24 cellular contexts compared by ENCODE assay signal in the genomic region with DNA sequence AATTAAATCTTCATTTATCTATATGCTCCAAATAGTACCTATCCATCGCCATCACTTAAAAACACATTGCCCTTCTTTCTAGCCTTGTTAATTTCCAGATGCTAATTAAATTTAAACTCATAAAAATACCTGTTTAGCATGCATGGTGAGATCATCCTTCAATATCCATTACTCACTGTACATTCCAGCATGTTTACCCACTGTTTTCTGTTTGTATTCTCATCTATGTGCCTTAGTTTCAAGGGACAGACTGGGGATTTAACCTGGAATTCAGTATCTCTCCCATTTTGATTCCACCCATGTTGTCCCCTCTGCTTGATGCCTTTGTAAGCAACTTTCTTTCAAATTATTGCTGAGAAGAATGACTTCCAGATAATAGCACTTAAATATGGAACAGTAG.
"Had no signal": no experiment of that assay in that cellular context is flagged by ENCODE, and none has a peak within 500 bp of the region (broad histone marks: within the 10 kb centered on the region; RNA-seq: fewer than 3 reads in every experiment).

No MANE protein-coding gene starts in this region.

- H3K36me3 Mint-ChIP-seq: activated naive CD8-positive, alpha-beta T cell treated with anti-CD3 and anti-CD28 coated beads, Interleukin-2, amount 10 ng/mL, durations not matched to agents 7 days and 5 days; WTC11 had no signal

- H3K9ac ChIP-seq: KMS-11 had no signal

- H3K4me1 ChIP-seq: adrenal gland had no signal

- H3K4me3 ChIP-seq: adrenal gland had no signal

- H3K27me3 ChIP-seq: adrenal gland had no signal

- H3K36me3 ChIP-seq: adrenal gland had no signal

- H3K27ac Mint-ChIP-seq: activated CD8-positive, alpha-beta T cell treated with anti-CD3 and anti-CD28 coated beads, Interleukin-2, amount 10 ng/mL, durations not matched to agents 7 days and 5 days; activated naive CD8-positive, alpha-beta T cell treated with anti-CD3 and anti-CD28 coated beads, Interleukin-2, amount 10 ng/mL, durations not matched to agents 7 days and 5 days; T-helper 1 cell treated with Interleukin-12 subunit alpha and Interleukin-12 subunit beta and Interleukin-4 antibody, amounts not matched to agents 30 μg/mL and 1 μg/mL, for 36 hours; WTC11 had no signal

- H3K27ac ChIP-seq: adrenal gland, KMS-11 had no signal

- H3K4me2 ChIP-seq: KMS-11 had no signal

- DNase-seq: activated CD4-positive, alpha-beta T cell treated with anti-CD3 and anti-CD28 coated beads for 48 hours; activated CD4-positive, alpha-beta T cell treated with anti-CD3 and anti-CD28 coated beads, Interleukin-2, amount 50 U/mL, for 4 hours; activated CD4-positive, CD25-positive, alpha-beta regulatory T cell treated with anti-CD3 and anti-CD28 coated beads, Interleukin-2, amount 50 U/mL, for 72 hours; activated CD8-positive, alpha-beta memory T cell treated with anti-CD3 and anti-CD28 coated beads, Interleukin-2, amount 50 U/mL, for 48 hours; activated CD8-positive, alpha-beta T cell treated with anti-CD3 and anti-CD28 coated beads, Interleukin-2, amount 10 ng/mL, durations not matched to agents 7 days and 5 days; activated naive CD4-positive, alpha-beta T cell treated with anti-CD3 and anti-CD28 coated beads, Interleukin-2, amount 50 U/mL, for 16 hours; activated naive CD8-positive, alpha-beta T cell treated with anti-CD3 and anti-CD28 coated beads, Interleukin-2, amount 10 ng/mL, durations not matched to agents 7 days and 5 days; activated T-cell treated with anti-CD3 and anti-CD28 coated beads, Interleukin-2, amount 50 U/mL, for 1 hour; adrenal gland; anterior cingulate cortex; caudate nucleus; MM.1S; NCI-H1105; NCI-H1436; NCI-H1694 treated with DMSO at 0.1 percent for 48 hours; NCI-H2029 treated with DMSO at 0.1 percent for 48 hours; NCI-H345; NCI-H510A; NCI-H69; SHP77 had no signal

- H3K9me3 ChIP-seq: adrenal gland had no signal

- H3K9me3 Mint-ChIP-seq: activated naive CD8-positive, alpha-beta T cell treated with anti-CD3 and anti-CD28 coated beads, Interleukin-2, amount 10 ng/mL, durations not matched to agents 7 days and 5 days; T-helper 1 cell treated with Interleukin-12 subunit alpha and Interleukin-12 subunit beta and Interleukin-4 antibody, amounts not matched to agents 30 μg/mL and 1 μg/mL, for 36 hours; WTC11 had no signal

- H3K4me3 Mint-ChIP-seq: activated CD8-positive, alpha-beta T cell treated with anti-CD3 and anti-CD28 coated beads, Interleukin-2, amount 10 ng/mL, durations not matched to agents 7 days and 5 days; activated naive CD8-positive, alpha-beta T cell treated with anti-CD3 and anti-CD28 coated beads, Interleukin-2, amount 10 ng/mL, durations not matched to agents 7 days and 5 days; T-helper 1 cell treated with Interleukin-12 subunit alpha and Interleukin-12 subunit beta and Interleukin-4 antibody, amounts not matched to agents 30 μg/mL and 1 μg/mL, for 36 hours; WTC11 had no signal

- H3K4me1 Mint-ChIP-seq: activated naive CD8-positive, alpha-beta T cell treated with anti-CD3 and anti-CD28 coated beads, Interleukin-2, amount 10 ng/mL, durations not matched to agents 7 days and 5 days had no signal

- FAIRE-seq: RCC 7860 had no signal
